In the genomic region with DNA sequence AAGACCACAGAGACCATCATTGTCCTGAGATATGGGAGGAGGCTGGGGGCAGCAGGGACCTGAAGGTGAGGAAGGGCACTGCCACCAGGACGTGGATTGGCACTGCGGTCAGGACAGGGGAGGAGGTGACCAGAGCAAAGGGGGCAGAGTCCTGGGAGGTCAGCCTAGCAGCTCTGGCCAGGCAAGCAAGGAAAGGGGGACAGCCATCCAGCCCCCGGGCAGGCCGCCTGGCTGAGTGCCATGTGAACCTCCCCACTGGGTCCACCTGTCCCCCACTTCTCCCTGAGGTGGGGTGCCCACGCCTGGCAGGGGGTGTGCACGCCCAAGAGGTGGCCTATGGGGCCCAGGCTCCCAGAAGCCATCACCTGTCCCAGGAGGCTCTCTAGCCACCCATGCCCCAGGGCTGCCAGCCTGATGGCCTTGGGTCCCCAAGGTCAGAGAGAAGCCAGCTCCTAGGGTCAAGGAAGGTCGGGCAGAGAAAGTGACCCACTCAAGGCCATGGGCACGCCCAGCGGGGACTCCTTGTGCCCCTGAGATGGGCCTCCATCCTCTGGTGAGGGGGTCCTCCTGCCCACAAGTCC, we compare ENCODE assay signal across 1 cellular context.
TF ChIP-seq lines count a peak whose summit lies in the region.

No MANE protein-coding gene starts in this region.

TF ChIP-seq in H1, 55 proteins besides CTCF, POLR2A, EP300 and RAD21:
- TF ChIP-seq ASH2L (IDR thresholded peaks at IDR 0.05; ENCODE audit: low read length) (no peak), JUN (IDR thresholded peaks at IDR 0.05; ENCODE audit: low read depth, low read length) (no peak), NANOG (IDR thresholded peaks at IDR 0.05; ENCODE audit: insufficient read depth, low read depth, low read length, poor library complexity, severe bottlenecking) (no peak), SRF (IDR thresholded peaks at IDR 0.05; ENCODE audit: low read depth, low read length) (no peak)
- TF ChIP-seq, protein P1, sequence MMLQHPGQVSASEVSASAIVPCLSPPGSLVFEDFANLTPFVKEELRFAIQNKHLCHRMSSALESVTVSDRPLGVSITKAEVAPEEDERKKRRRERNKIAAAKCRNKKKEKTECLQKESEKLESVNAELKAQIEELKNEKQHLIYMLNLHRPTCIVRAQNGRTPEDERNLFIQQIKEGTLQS (IDR thresholded peaks at IDR 0.05; ENCODE audit: insufficient read depth, low read depth, low read length): no peak
- TF ChIP-seq, protein P2, sequence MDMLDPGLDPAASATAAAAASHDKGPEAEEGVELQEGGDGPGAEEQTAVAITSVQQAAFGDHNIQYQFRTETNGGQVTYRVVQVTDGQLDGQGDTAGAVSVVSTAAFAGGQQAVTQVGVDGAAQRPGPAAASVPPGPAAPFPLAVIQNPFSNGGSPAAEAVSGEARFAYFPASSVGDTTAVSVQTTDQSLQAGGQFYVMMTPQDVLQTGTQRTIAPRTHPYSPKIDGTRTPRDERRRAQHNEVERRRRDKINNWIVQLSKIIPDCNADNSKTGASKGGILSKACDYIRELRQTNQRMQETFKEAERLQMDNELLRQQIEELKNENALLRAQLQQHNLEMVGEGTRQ (IDR thresholded peaks at IDR 0.05; ENCODE audit: low read length): no peak
